12 cellular contexts compared by ENCODE assay signal in genomic region chr12:11630046-11630706, GRCh38. TPM values are rescaled to one million over a fixed set of nuclear protein-coding genes. Genes with fewer than 3 reads are reported as not detected.
DNase-seq lines count a peak whose midpoint lies in the region; ATAC-seq lines count a peak whose summit lies in the region.
"Had no signal": no experiment of that assay in that cellular context is flagged by ENCODE, and none has a peak within 500 bp of the region (broad histone marks: within the 10 kb centered on the region; RNA-seq: fewer than 3 reads in every experiment).

No MANE protein-coding gene starts in this region.

- no peak for ATAC-seq in HG02970 (IDR thresholded peaks at IDR 0.05; ENCODE audit: low FRiP score, unreplicated experiment)
- no peak for ATAC-seq in GM21360 (IDR thresholded peaks at IDR 0.05; ENCODE audit: unreplicated experiment)
- ATAC-seq in GM19324 (IDR thresholded peaks at IDR 0.05; ENCODE audit: low FRiP score, unreplicated experiment) = no peak

- DNase-seq in DMS153 treated with DMSO at 0.1 percent for 48 hours (lab: John Stamatoyannopoulos, UW; ENCODE audit: unreplicated experiment) (peak; percentile 88), NCI-H1092 (lab: John Stamatoyannopoulos, UW) (peak; percentile 66), NCI-H748 (lab: John Stamatoyannopoulos, UW; ENCODE audit: unreplicated experiment) (peak; percentile 59), myocyte (ENCODE audit: low read depth) (peak; percentile 51)
- DNase-seq: activated CD4-positive, CD25-positive, alpha-beta regulatory T cell treated with anti-CD3 and anti-CD28 coated beads, Interleukin-2, amount 50 U/mL, for 72 hours; CD4-positive, alpha-beta memory T cell; Kasumi-1; small intestine; SW 1271 had no signal

RNA-seq across cellular contexts. Expression of gene ETV6, which starts 19.3 kb away (rescaled TPM):
- total RNA-seq in myocyte = 4.6 and 9.7 TPM in 2 replicates
- polyA plus RNA-seq in myocyte (2012) = 5.3 TPM
